Comparison of ENCODE assay signal across 14 cellular contexts in the genomic region with DNA sequence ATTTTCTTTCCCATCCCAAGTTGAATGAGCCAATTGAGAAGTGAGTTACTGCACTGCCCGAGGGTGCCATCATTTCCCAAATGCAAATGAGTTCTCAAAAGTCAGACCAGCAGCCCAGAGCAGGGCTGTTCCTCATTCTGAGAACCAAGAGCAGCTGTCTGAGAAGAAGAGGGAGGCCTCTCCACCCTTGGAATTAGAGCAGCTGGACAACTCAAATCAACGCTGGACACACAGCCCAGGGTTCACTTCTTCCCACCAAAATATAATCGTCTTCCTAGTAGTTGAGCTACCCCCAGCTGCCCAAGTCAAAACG. TPM values are rescaled to one million over a fixed set of nuclear protein-coding genes. Genes with fewer than 3 reads are reported as not detected.
DNase-seq lines count a peak whose midpoint lies in the region; ATAC-seq and TF ChIP-seq lines count a peak whose summit lies in the region.
"Had no signal": no experiment of that assay in that cellular context is flagged by ENCODE, and none has a peak within 500 bp of the region (broad histone marks: within the 10 kb centered on the region; RNA-seq: fewer than 3 reads in every experiment).

No MANE protein-coding gene starts in this region.

- ATAC-seq in Right ventricle myocardium inferior (no peak), T-helper 17 cell (no peak)
- ATAC-seq in activated CD8-positive, alpha-beta T cell treated with anti-CD3 and anti-CD28 coated beads for 36 hours = no peak

- no peaks in the 10 kb centered on the region for H3K36me3 Mint-ChIP-seq in T-helper 17 cell (ENCODE audit: low read depth)
- H3K36me3 Mint-ChIP-seq in activated CD8-positive, alpha-beta T cell treated with anti-CD3 and anti-CD28 coated beads for 36 hours (ENCODE audit: low read depth) = no peaks in the 10 kb centered on the region

- H3K27ac ChIP-seq in left ventricle myocardium inferior (replicated peaks) (peak overlapping the region; percentile 64), tibial artery (peak overlapping the region; percentile 6 to 40)

- no peaks in the 10 kb centered on the region for H3K27me3 ChIP-seq in left ventricle myocardium inferior (ENCODE audit: low read depth)
- no peaks in the 10 kb centered on the region for H3K27me3 ChIP-seq in tibial artery

- DNase-seq in left ventricle myocardium inferior (no peak), Right ventricle myocardium inferior (ENCODE audit: missing footprints) (no peak), T-helper 17 cell (no peak), medulla oblongata (ENCODE audit: extremely low spot score) (peak; percentile 67), tibial artery (peak in 1 of 2 donors; percentile 44), NCI-H2196 treated with DMSO at 0.1 percent for 48 hours (lab: John Stamatoyannopoulos, UW; ENCODE audit: unreplicated experiment) (no peak)
- no peak for DNase-seq in activated CD4-positive, alpha-beta T cell treated with anti-CD3 and anti-CD28 coated beads for 4 hours
- no peak for DNase-seq in activated CD8-positive, alpha-beta T cell treated with anti-CD3 and anti-CD28 coated beads for 36 hours
- DNase-seq: activated CD4-positive, alpha-beta T cell treated with anti-CD3 and anti-CD28 coated beads, Interleukin-2, amount 10 ng/mL, durations not matched to agents 24 days and 14 days; activated naive CD4-positive, alpha-beta T cell treated with anti-CD3 and anti-CD28 coated beads, Interleukin-2, amount 50 U/mL, for 16 hours; kidney; stimulated activated CD4-positive, alpha-beta T cell treated with anti-CD3 and anti-CD28 coated beads, Interleukin-4, amount 100 ng/mL, for 4 hours had no signal

- H3K4me3 Mint-ChIP-seq in T-helper 17 cell = no peak overlapping the region
- H3K4me3 Mint-ChIP-seq in activated CD8-positive, alpha-beta T cell treated with anti-CD3 and anti-CD28 coated beads for 36 hours = no peak overlapping the region
- H3K4me3 Mint-ChIP-seq: activated CD4-positive, alpha-beta T cell treated with anti-CD3 and anti-CD28 coated beads, Interleukin-2, amount 10 ng/mL, durations not matched to agents 24 days and 14 days had no signal

- peaks cover 27% of the 10 kb centered on the region for H3K4me1 ChIP-seq in left ventricle myocardium inferior
- peaks cover 0 to 22% (median 15%) of the 10 kb centered on the region in 4 donors for H3K4me1 ChIP-seq in tibial artery

- CTCF ChIA-PET in activated CD8-positive, alpha-beta T cell treated with anti-CD3 and anti-CD28 coated beads for 36 hours (lab: Charles Lee) = interaction anchor here (0.7 to 1.6 kb wide), 6 partner anchors 9 to 212 kb away, joined by 3 to 7 read pairs (median 3); no protein-coding TSS in a partner anchor

- POLR2A ChIA-PET in activated CD8-positive, alpha-beta T cell treated with anti-CD3 and anti-CD28 coated beads for 36 hours (lab: Charles Lee) = interaction anchor here (1.1 kb wide), 1 partner anchor 9 kb away, joined by 4 read pairs; no protein-coding TSS in a partner anchor

- H3K9me3 ChIP-seq in left ventricle myocardium inferior (replicated peaks) (no peaks in the 10 kb centered on the region), T-helper 17 cell (ENCODE audit: control insufficient read depth, low read length, poor library complexity, severe bottlenecking) (no peaks in the 10 kb centered on the region), tibial artery (no peaks in the 10 kb centered on the region)
- H3K9me3 ChIP-seq: thoracic aorta had no signal

- TF ChIP-seq CTCF in left ventricle myocardium inferior (IDR thresholded peaks at IDR 0.05; ENCODE audit: borderline replicate concordance) (no peak), tibial artery (IDR thresholded peaks at IDR 0.05) (no peak)
- TF ChIP-seq CTCF in activated CD8-positive, alpha-beta T cell treated with anti-CD3 and anti-CD28 coated beads for 36 hours (IDR thresholded peaks at IDR 0.05) = no peak

- no peaks in the 10 kb centered on the region for H3K9me3 Mint-ChIP-seq in activated CD8-positive, alpha-beta T cell treated with anti-CD3 and anti-CD28 coated beads for 36 hours
- H3K9me3 Mint-ChIP-seq: activated CD4-positive, alpha-beta T cell treated with anti-CD3 and anti-CD28 coated beads, Interleukin-2, amount 10 ng/mL, durations not matched to agents 24 days and 14 days had no signal

- H3K4me1 Mint-ChIP-seq in T-helper 17 cell = peaks cover 26% of the 10 kb centered on the region
- peaks cover 14% of the 10 kb centered on the region for H3K4me1 Mint-ChIP-seq in activated CD8-positive, alpha-beta T cell treated with anti-CD3 and anti-CD28 coated beads for 36 hours (ENCODE audit: low read depth)

- intact Hi-C loops in left ventricle myocardium inferior (cut with micrococcal nuclease) (no loop called here), Right ventricle myocardium inferior (cut with DNase I) (loop anchor here (10.0 kb wide), 1 partner anchor 62 kb away; no protein-coding TSS in a partner anchor), tibial artery (cut with DNase I; ENCODE audit: low total_unique reads) (loop anchor here (10.0 kb wide), 1 partner anchor 62 kb away; no protein-coding TSS in a partner anchor)
- intact Hi-C loops in activated CD8-positive, alpha-beta T cell treated with anti-CD3 and anti-CD28 coated beads for 36 hours (cut with micrococcal nuclease) = no loop called here

- no peaks in the 10 kb centered on the region for H3K27me3 Mint-ChIP-seq in T-helper 17 cell
- no peaks in the 10 kb centered on the region for H3K27me3 Mint-ChIP-seq in activated CD8-positive, alpha-beta T cell treated with anti-CD3 and anti-CD28 coated beads for 36 hours

- H3K36me3 ChIP-seq in left ventricle myocardium inferior = no peaks in the 10 kb centered on the region
- no peaks in the 10 kb centered on the region for H3K36me3 ChIP-seq in tibial artery
- H3K36me3 ChIP-seq: thoracic aorta had no signal

- peak overlapping the region; percentile 41 for H3K27ac Mint-ChIP-seq in T-helper 17 cell
- no peak overlapping the region for H3K27ac Mint-ChIP-seq in activated CD8-positive, alpha-beta T cell treated with anti-CD3 and anti-CD28 coated beads for 36 hours
- H3K27ac Mint-ChIP-seq: progenitor cell of endocrine pancreas had no signal

- H3K4me3 ChIP-seq in left ventricle myocardium inferior (no peak overlapping the region), tibial artery (no peak overlapping the region)
- H3K4me3 ChIP-seq: thoracic aorta had no signal

RNA-seq across cellular contexts. Expression of gene PREX1, which starts 4.6 kb away (rescaled TPM):
- total RNA-seq in left ventricle myocardium inferior (11.2 TPM), Right ventricle myocardium inferior (11.0 TPM), T-helper 17 cell (100 to 1,000 TPM; 188 to 200 TPM)
- total RNA-seq in activated CD8-positive, alpha-beta T cell treated with anti-CD3 and anti-CD28 coated beads for 36 hours = 10 to 100 TPM; 79.7 to 80.5 TPM

Comparison
In these comparisons a context has a peak if more than half of its experiments do, and no peak if none do; other contexts are left out.
1. intact Hi-C loops: an anchor here in Right ventricle myocardium inferior (10.0 kb wide) and tibial artery (10.0 kb wide); none called in left ventricle myocardium inferior and activated CD8-positive, alpha-beta T cell treated with anti-CD3 and anti-CD28 coated beads for 36 hours.